In genomic region chr16:30698139-30698815, GRCh38 we compare ENCODE assay signal across 8 cellular contexts. TPM values are rescaled to one million over a fixed set of nuclear protein-coding genes. Genes with fewer than 3 reads are reported as not detected.
DNase-seq lines count a peak whose midpoint lies in the region; ATAC-seq, FAIRE-seq and TF ChIP-seq lines count a peak whose summit lies in the region.

No MANE protein-coding gene starts in this region.

- H3K4me1 Mint-ChIP-seq in activated naive CD8-positive, alpha-beta T cell treated with anti-CD3 and anti-CD28 coated beads, Interleukin-2, amount 50 U/mL, for 24 hours: peaks cover 31% of the 10 kb centered on the region

- peaks cover 14% of the 10 kb centered on the region for H3K79me1 ChIP-seq in trophoblast cell (ENCODE audit: low read length)

- H3K36me3 ChIP-seq in SU-DHL-6 (ENCODE audit: low read length) (peaks cover 20% of the 10 kb centered on the region), trophoblast cell (ENCODE audit: control insufficient read depth in 1 of 2, insufficient read depth in 2 of 2, low read length in 2 of 2) (peaks cover 17 to 21% of the 10 kb centered on the region in 2 experiments), tibial nerve (peaks cover 0 to 35% (median 6%) of the 10 kb centered on the region in 3 donors)

- H3K27ac ChIP-seq in SU-DHL-6 (ENCODE audit: low read depth, low read length): peak overlapping the region; percentile 95
- H3K27ac ChIP-seq in trophoblast cell (ENCODE audit: low read depth, low read length): peak overlapping the region; percentile 100
- H3K27ac ChIP-seq in tibial nerve: peak overlapping the region; percentile 99 to 100 (median 99)

- peak overlapping the region; percentile 98 for H2AK5ac ChIP-seq in trophoblast cell (ENCODE audit: low read length)

- H4K12ac ChIP-seq in trophoblast cell (ENCODE audit: low read depth, low read length): peak overlapping the region; percentile 100

- peak overlapping the region; percentile 92 for H3K4me3 Mint-ChIP-seq in activated naive CD8-positive, alpha-beta T cell treated with anti-CD3 and anti-CD28 coated beads, Interleukin-2, amount 50 U/mL, for 24 hours

- H3K4ac ChIP-seq in trophoblast cell (ENCODE audit: low read depth, low read length): peak overlapping the region; percentile 97

- peak overlapping the region; percentile 100 for H3K14ac ChIP-seq in trophoblast cell (ENCODE audit: low read length)

- DNase-seq in GM12892 (ENCODE audit: insufficient read length) (peak; percentile 93), NCI-H1417 treated with DMSO at 0.1 percent for 48 hours (lab: John Stamatoyannopoulos, UW) (peak; percentile 80), cardiac septum (ENCODE audit: low spot score) (peak; percentile 99), trophoblast cell (peak; percentile 95 to 98), tibial nerve (ENCODE audit: low spot score in 2 of 2) (peak; percentile 97 to 98)
- peak; percentile 99 for DNase-seq in activated naive CD8-positive, alpha-beta T cell treated with anti-CD3 and anti-CD28 coated beads, Interleukin-2, amount 50 U/mL, for 24 hours

- peak; percentile 79 to 95 for TF ChIP-seq EP300 in tibial nerve (IDR thresholded peaks at IDR 0.05)

- TF ChIP-seq POLR2A in GM12892 (IDR thresholded peaks at IDR 0.05; ENCODE audit: low read depth, low read length) (peak; percentile 80), tibial nerve (IDR thresholded peaks at IDR 0.05) (peak; percentile 30 to 67)

- H2BK12ac ChIP-seq in trophoblast cell (ENCODE audit: low read length): peak overlapping the region; percentile 4

- H3K9me3 ChIP-seq in SU-DHL-6 (ENCODE audit: insufficient read depth, low read length) (no peaks in the 10 kb centered on the region), trophoblast cell (ENCODE audit: insufficient read depth, low read depth, low read length) (peaks cover 3% of the 10 kb centered on the region), tibial nerve (no peaks in the 10 kb centered on the region)

- no peaks in the 10 kb centered on the region for H4K20me1 ChIP-seq in SU-DHL-6 (ENCODE audit: low read depth, low read length)

- H3K9me2 ChIP-seq in SU-DHL-6 (replicated peaks; ENCODE audit: insufficient read depth, low read length): no peaks in the 10 kb centered on the region

- ATAC-seq in HG02798 (IDR thresholded peaks at IDR 0.05; ENCODE audit: poor library complexity, unreplicated experiment): peak; percentile 88
- peak; percentile 66 for ATAC-seq in activated naive CD8-positive, alpha-beta T cell treated with anti-CD3 and anti-CD28 coated beads, Interleukin-2, amount 50 U/mL, for 24 hours

- H3K4me1 ChIP-seq in trophoblast cell (ENCODE audit: control insufficient read depth in 1 of 2, insufficient read depth in 2 of 2, low read length in 2 of 2) (peaks cover 0 to 9% of the 10 kb centered on the region in 2 experiments), tibial nerve (peaks cover 7 to 38% (median 19%) of the 10 kb centered on the region in 4 donors)

- peak overlapping the region; percentile 99 for H3K27ac Mint-ChIP-seq in activated naive CD8-positive, alpha-beta T cell treated with anti-CD3 and anti-CD28 coated beads, Interleukin-2, amount 50 U/mL, for 24 hours

- no peaks in the 10 kb centered on the region for H3K9me3 Mint-ChIP-seq in activated naive CD8-positive, alpha-beta T cell treated with anti-CD3 and anti-CD28 coated beads, Interleukin-2, amount 50 U/mL, for 24 hours

- no peak for TF ChIP-seq CTCF in SU-DHL-6 (IDR thresholded peaks at IDR 0.05; ENCODE audit: insufficient read depth, low read length, poor library complexity, severe bottlenecking)
- peak in 2 of 5 experiments; percentile 40 to 57 for TF ChIP-seq CTCF in tibial nerve (IDR thresholded peaks at IDR 0.05)

- FAIRE-seq in GM12892 (lab: Jason Lieb, UNC): no peak

- H4K91ac ChIP-seq in trophoblast cell (ENCODE audit: low read depth, low read length): peak overlapping the region; percentile 100

- H3K4me2 ChIP-seq in SU-DHL-6 (ENCODE audit: low read depth, low read length, poor library complexity, severe bottlenecking) (peak overlapping the region; percentile 83), trophoblast cell (ENCODE audit: low read length) (peak overlapping the region; percentile 89)

- H3K27me3 ChIP-seq in SU-DHL-6 (ENCODE audit: low read length) (no peaks in the 10 kb centered on the region), trophoblast cell (ENCODE audit: insufficient read depth, low read length) (no peaks in the 10 kb centered on the region), tibial nerve (no peaks in the 10 kb centered on the region)

- H3K23ac ChIP-seq in trophoblast cell (ENCODE audit: low read length): no peak overlapping the region

- H3K36me3 Mint-ChIP-seq in activated naive CD8-positive, alpha-beta T cell treated with anti-CD3 and anti-CD28 coated beads, Interleukin-2, amount 50 U/mL, for 24 hours (ENCODE audit: low read depth): peaks cover 26% of the 10 kb centered on the region

- H3K27me3 Mint-ChIP-seq in activated naive CD8-positive, alpha-beta T cell treated with anti-CD3 and anti-CD28 coated beads, Interleukin-2, amount 50 U/mL, for 24 hours: peaks cover 3% of the 10 kb centered on the region

- H3K79me2 ChIP-seq in SU-DHL-6 (ENCODE audit: insufficient read depth, low read length): peaks cover 33% of the 10 kb centered on the region
- H3K79me2 ChIP-seq in trophoblast cell (ENCODE audit: control insufficient read depth, insufficient read depth, low read length, poor library complexity): peaks cover 19% of the 10 kb centered on the region

- H4K8ac ChIP-seq in trophoblast cell (ENCODE audit: low read depth, low read length): peak overlapping the region; percentile 100

- H3K9ac ChIP-seq in SU-DHL-6 (ENCODE audit: low read length) (peak overlapping the region; percentile 100), trophoblast cell (ENCODE audit: low read length) (peak overlapping the region; percentile 100)

- peak overlapping the region; percentile 100 for H2BK5ac ChIP-seq in trophoblast cell (ENCODE audit: low read depth, low read length, poor library complexity)

- WGBS in trophoblast cell (ENCODE audit: extremely low coverage, insufficient coverage, insufficient read length): no CpG with 5 or more reads among the region's 76 CpGs
- 1% methylated on average over 47 of the region's 76 CpGs; no CpG with 5 or more reads in 1 of the 2 donors for WGBS in tibial nerve, 2 donors

- H2AFZ ChIP-seq in SU-DHL-6 (ENCODE audit: low read depth, low read length, severe bottlenecking) (peak overlapping the region; percentile 74), trophoblast cell (ENCODE audit: insufficient read depth, low read length, poor library complexity) (peak overlapping the region; percentile 99)

- H3K18ac ChIP-seq in trophoblast cell (ENCODE audit: low read length): peak overlapping the region; percentile 97

- intact Hi-C loops in cardiac septum (cut with DNase I): loop anchor here (5.0 kb wide), 1 partner anchor 46 kb away; the partner anchor contains the start of gene PRR14

- peak overlapping the region; percentile 100 for H2BK120ac ChIP-seq in trophoblast cell (ENCODE audit: insufficient read depth, low read length, poor library complexity)

- peaks cover 9% of the 10 kb centered on the region; the same call in 1 of the 2 replicates for H3F3A ChIP-seq in SU-DHL-6 (ENCODE audit: insufficient read depth)

- H3K4me3 ChIP-seq in SU-DHL-6 (ENCODE audit: insufficient read depth, low read length, poor library complexity, severe bottlenecking) (peak overlapping the region; percentile 87), trophoblast cell (ENCODE audit: low read depth, low read length) (peak overlapping the region; percentile 86), tibial nerve (peak overlapping the region; percentile 69 to 98 (median 86))

RNA-seq across cellular contexts. Expression of gene SRCAP, which starts 0.7 kb away (rescaled TPM):
- 6.0 TPM for polyA plus RNA-seq in GM12892 (2012; ENCODE audit: missing spikeins)
- total RNA-seq in cardiac septum (47.8 TPM), tibial nerve (10 to 100 TPM; 17.2 to 42.6 (median 31.0) TPM)
- 38.1 and 40.5 TPM in 2 replicates for polyA plus RNA-seq in trophoblast cell (2013)

RNA-seq across cellular contexts. Expression of gene FBRS, which starts 40.0 kb away (rescaled TPM):
- polyA plus RNA-seq in GM12892 (2012; ENCODE audit: missing spikeins): 16.5 TPM
- total RNA-seq in cardiac septum: 33.2 TPM
- 128 and 134 TPM in 2 replicates for polyA plus RNA-seq in trophoblast cell (2013)
- 10 to 100 TPM; 26.2 to 46.8 (median 31.7) TPM for total RNA-seq in tibial nerve

RNA-seq across cellular contexts. Expression of gene PRR14, which starts 47.5 kb away (rescaled TPM):
- polyA plus RNA-seq in GM12892 (2012; ENCODE audit: missing spikeins): 18.2 TPM
- total RNA-seq in cardiac septum: 21.1 TPM
- 32.0 and 33.1 TPM in 2 replicates for polyA plus RNA-seq in trophoblast cell (2013)
- 10 to 100 TPM; 37.4 to 43.7 (median 40.1) TPM for total RNA-seq in tibial nerve

RNA-seq across cellular contexts. Expression of gene PHKG2, which starts 49.9 kb away (rescaled TPM):
- polyA plus RNA-seq in GM12892 (2012; ENCODE audit: missing spikeins): 24.4 TPM
- total RNA-seq in cardiac septum (13.2 TPM), tibial nerve (10 to 100 TPM; 29.9 to 46.2 (median 33.3) TPM)
- polyA plus RNA-seq in trophoblast cell (2013): 109 and 119 TPM in 2 replicates

Comparison
In these comparisons a context has a peak if more than half of its experiments do, and no peak if none do; other contexts are left out.
1. Peak in every context shown above with its lines: DNase-seq, ATAC-seq, H3K4me3 ChIP-seq and H3K27ac ChIP-seq.